Comparison of ENCODE assay signal across 2 cellular contexts in the genomic region with DNA sequence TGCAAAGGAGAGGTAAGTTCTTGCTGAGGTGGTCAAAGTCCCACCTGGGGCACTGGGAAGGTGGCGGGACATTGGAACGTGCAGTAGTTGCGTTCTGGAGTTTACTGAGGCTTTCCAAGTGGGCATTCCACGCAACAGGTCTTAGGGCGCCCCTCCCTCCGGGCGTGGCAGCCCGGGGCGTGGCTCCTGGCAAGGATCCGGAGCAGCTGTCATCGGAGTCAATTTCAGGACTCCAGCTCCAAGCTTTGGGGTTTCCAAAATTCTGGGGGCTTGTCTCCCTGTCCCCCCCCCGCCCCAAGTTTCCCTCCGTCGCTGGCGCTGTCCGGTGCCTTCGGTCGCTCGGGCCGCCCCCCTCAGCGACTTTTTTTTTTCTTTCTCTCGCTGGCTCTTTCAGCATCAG.
TF ChIP-seq lines count a peak whose summit lies in the region.

No MANE protein-coding gene starts in this region.

TF ChIP-seq in K562, 482 proteins besides CTCF, POLR2A, EP300 and RAD21 (continued from another document and continues in another):
- TF ChIP-seq, protein P1, sequence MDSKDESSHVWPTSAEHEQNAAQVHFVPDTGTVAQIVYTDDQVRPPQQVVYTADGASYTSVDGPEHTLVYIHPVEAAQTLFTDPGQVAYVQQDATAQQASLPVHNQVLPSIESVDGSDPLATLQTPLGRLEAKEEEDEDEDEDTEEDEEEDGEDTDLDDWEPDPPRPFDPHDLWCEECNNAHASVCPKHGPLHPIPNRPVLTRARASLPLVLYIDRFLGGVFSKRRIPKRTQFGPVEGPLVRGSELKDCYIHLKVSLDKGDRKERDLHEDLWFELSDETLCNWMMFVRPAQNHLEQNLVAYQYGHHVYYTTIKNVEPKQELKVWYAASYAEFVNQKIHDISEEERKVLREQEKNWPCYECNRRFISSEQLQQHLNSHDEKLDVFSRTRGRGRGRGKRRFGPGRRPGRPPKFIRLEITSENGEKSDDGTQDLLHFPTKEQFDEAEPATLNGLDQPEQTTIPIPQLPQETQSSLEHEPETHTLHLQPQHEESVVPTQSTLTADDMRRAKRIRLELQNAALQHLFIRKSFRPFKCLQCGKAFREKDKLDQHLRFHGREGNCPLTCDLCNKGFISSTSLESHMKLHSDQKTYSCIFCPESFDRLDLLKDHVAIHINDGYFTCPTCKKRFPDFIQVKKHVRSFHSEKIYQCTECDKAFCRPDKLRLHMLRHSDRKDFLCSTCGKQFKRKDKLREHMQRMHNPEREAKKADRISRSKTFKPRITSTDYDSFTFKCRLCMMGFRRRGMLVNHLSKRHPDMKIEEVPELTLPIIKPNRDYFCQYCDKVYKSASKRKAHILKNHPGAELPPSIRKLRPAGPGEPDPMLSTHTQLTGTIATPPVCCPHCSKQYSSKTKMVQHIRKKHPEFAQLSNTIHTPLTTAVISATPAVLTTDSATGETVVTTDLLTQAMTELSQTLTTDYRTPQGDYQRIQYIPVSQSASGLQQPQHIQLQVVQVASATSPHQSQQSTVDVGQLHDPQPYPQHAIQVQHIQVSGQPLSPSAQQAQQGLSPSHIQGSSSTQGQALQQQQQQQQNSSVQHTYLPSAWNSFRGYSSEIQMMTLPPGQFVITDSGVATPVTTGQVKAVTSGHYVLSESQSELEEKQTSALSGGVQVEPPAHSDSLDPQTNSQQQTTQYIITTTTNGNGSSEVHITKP (IDR thresholded peaks at IDR 0.05; ENCODE audit: partially characterized antibody) = no peak
- TF ChIP-seq, protein P2, sequence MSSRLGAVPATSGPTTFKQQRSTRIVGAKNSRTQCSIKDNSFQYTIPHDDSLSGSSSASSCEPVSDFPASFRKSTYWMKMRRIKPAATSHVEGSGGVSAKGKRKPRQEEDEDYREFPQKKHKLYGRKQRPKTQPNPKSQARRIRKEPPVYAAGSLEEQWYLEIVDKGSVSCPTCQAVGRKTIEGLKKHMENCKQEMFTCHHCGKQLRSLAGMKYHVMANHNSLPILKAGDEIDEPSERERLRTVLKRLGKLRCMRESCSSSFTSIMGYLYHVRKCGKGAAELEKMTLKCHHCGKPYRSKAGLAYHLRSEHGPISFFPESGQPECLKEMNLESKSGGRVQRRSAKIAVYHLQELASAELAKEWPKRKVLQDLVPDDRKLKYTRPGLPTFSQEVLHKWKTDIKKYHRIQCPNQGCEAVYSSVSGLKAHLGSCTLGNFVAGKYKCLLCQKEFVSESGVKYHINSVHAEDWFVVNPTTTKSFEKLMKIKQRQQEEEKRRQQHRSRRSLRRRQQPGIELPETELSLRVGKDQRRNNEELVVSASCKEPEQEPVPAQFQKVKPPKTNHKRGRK (tag; IDR thresholded peaks at IDR 0.05) = no peak
- TF ChIP-seq NCOA2 (IDR thresholded peaks at IDR 0.05; ENCODE audit: partially characterized antibody in 2 of 2) = no peak
- TF ChIP-seq ZNF507 (tag; conservative IDR thresholded peaks at IDR 0.05) = no peak
- TF ChIP-seq, protein P3, sequence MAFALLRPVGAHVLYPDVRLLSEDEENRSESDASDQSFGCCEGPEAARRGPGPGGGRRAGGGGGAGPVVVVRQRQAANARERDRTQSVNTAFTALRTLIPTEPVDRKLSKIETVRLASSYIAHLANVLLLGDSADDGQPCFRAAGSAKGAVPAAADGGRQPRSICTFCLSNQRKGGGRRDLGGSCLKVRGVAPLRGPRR (CRISPR knock-in tag; IDR thresholded peaks at IDR 0.05) = no peak
- no peak for TF ChIP-seq ZNF197 (CRISPR knock-in tag; IDR thresholded peaks at IDR 0.05; ENCODE audit: low read depth)
- no peak for TF ChIP-seq TBP (optimal IDR thresholded peaks at IDR 0.05; ENCODE audit: low read depth, low read length)
- TF ChIP-seq, protein P4, sequence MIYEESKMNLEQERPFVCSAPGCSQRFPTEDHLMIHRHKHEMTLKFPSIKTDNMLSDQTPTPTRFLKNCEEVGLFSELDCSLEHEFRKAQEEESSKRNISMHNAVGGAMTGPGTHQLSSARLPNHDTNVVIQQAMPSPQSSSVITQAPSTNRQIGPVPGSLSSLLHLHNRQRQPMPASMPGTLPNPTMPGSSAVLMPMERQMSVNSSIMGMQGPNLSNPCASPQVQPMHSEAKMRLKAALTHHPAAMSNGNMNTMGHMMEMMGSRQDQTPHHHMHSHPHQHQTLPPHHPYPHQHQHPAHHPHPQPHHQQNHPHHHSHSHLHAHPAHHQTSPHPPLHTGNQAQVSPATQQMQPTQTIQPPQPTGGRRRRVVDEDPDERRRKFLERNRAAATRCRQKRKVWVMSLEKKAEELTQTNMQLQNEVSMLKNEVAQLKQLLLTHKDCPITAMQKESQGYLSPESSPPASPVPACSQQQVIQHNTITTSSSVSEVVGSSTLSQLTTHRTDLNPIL (CRISPR knock-in tag; IDR thresholded peaks at IDR 0.05) = no peak
- no peak for TF ChIP-seq ZBTB7A (IDR thresholded peaks at IDR 0.05; ENCODE audit: borderline replicate concordance, control insufficient read depth, low read depth, low read length)
- TF ChIP-seq, protein P5, sequence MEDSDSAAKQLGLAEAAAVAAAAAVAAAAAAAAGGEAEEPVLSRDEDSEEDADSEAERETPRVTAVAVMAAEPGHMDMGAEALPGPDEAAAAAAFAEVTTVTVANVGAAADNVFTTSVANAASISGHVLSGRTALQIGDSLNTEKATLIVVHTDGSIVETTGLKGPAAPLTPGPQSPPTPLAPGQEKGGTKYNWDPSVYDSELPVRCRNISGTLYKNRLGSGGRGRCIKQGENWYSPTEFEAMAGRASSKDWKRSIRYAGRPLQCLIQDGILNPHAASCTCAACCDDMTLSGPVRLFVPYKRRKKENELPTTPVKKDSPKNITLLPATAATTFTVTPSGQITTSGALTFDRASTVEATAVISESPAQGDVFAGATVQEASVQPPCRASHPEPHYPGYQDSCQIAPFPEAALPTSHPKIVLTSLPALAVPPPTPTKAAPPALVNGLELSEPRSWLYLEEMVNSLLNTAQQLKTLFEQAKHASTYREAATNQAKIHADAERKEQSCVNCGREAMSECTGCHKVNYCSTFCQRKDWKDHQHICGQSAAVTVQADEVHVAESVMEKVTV (CRISPR knock-in tag; IDR thresholded peaks at IDR 0.05) = no peak
- TF ChIP-seq ZNF347 (CRISPR knock-in tag; IDR thresholded peaks at IDR 0.05; ENCODE audit: low read depth) = no peak
- no peak for TF ChIP-seq HEY1 (CRISPR knock-in tag; IDR thresholded peaks at IDR 0.05; ENCODE audit: borderline replicate concordance)

TF ChIP-seq in GM12891, 5 proteins besides CTCF, POLR2A, EP300 and RAD21 (continued from another document):
- no peak for TF ChIP-seq PAX5 (IDR thresholded peaks at IDR 0.05; ENCODE audit: insufficient read depth, low read length, severe bottlenecking)
